ENCODE assay signal across 35 cellular contexts in the genomic region with DNA sequence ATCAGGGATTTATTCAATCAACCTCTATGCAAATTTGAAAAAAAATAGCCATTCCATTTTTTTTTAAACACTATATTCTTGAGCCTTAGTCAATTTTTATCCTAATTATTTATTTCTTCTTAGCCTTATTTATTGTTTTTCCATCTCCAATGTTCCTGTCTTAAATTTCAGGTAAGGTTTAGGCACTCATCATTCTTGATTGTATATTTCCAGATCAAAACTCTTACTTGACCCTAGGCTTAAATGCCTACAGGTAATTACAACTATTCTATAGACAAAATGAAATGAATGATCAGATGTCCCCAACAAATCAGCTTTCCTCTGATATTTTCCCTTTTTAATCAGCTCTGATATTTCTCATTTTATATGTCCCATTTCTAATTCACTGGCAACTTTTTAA.
"Had no signal": no experiment of that assay in that cellular context is flagged by ENCODE, and none has a peak within 500 bp of the region (broad histone marks: within the 10 kb centered on the region; RNA-seq: fewer than 3 reads in every experiment).

No MANE protein-coding gene starts in this region.

- H3K27ac ChIP-seq: KMS-11 had no signal

- H3K27me3 ChIP-seq: MG63 had no signal

- H3K4me3 ChIP-seq: MG63 had no signal

- H3K4me2 ChIP-seq: KMS-11 had no signal

- DNase-seq: Karpas-422, Kasumi-1, MG63, MM.1S, MV-4-11, NCI-H1048, NCI-H1092, NCI-H1092 treated with DMSO at 0.1 percent for 48 hours, NCI-H1105, NCI-H1105 treated with DMSO at 0.1 percent for 48 hours, NCI-H1417, NCI-H1417 treated with DMSO at 0.1 percent for 48 hours, NCI-H1436, NCI-H1436 treated with DMSO at 0.1 percent for 48 hours, NCI-H146, NCI-H1694, NCI-H1694 treated with DMSO at 0.1 percent for 48 hours, NCI-H187, NCI-H187 treated with DMSO at 0.1 percent for 48 hours, NCI-H1930, NCI-H2029, NCI-H2029 treated with DMSO at 0.1 percent for 48 hours, NCI-H2081, NCI-H2081 treated with DMSO at 0.1 percent for 48 hours, NCI-H2107, NCI-H2171, NCI-H2171 treated with DMSO at 0.1 percent for 48 hours, NCI-H2227 treated with DMSO at 0.1 percent for 48 hours, NCI-H226, NCI-H345, NCI-H446, NCI-H446 treated with DMSO at 0.1 percent for 48 hours, NCI-H510A, NCI-H510A treated with DMSO at 0.1 percent for 48 hours had no signal

- H3K36me3 ChIP-seq: MG63 had no signal
